ENCODE assay signal across 9 cellular contexts in the genomic region with DNA sequence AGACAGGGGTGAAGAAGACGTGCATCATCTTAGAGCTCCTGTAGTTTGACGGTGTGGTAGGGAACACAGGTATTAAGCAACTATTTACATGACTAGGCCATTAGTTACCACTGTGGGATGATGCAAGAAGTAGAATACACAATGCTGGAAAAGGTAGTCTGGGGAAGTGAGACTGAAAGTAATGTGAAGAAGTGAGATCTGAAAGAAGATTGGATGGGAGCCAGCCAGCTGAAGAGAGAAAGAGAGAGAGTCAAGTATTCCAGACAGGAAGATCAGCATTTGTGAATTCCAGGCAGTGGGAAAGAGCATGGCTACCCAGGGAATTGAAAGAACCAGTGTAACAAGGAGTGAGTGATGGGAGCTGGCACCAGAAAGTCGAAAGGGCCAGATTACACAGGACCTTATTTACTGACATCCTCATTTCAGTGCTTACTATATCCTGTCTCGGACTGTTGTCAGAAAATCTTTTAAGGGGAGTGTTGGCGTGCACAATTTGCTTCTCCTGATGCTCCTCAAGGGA. TPM values are rescaled to one million over a fixed set of nuclear protein-coding genes. Genes with fewer than 3 reads are reported as not detected.
DNase-seq lines count a peak whose midpoint lies in the region; ATAC-seq and TF ChIP-seq lines count a peak whose summit lies in the region.
"Had no signal": no experiment of that assay in that cellular context is flagged by ENCODE, and none has a peak within 500 bp of the region (broad histone marks: within the 10 kb centered on the region; RNA-seq: fewer than 3 reads in every experiment).

No MANE protein-coding gene starts in this region.

- H3K36me3 ChIP-seq in stomach = no peaks in the 10 kb centered on the region
- H3K36me3 ChIP-seq in effector memory CD4-positive, alpha-beta T cell (ENCODE audit: control insufficient read depth, insufficient read depth, low read length) = no peaks in the 10 kb centered on the region

- no peak for TF ChIP-seq POLR2A in stomach (IDR thresholded peaks at IDR 0.05)

- no peaks in the 10 kb centered on the region for H3K36me3 Mint-ChIP-seq in activated naive CD8-positive, alpha-beta T cell treated with anti-CD3 and anti-CD28 coated beads for 36 hours

- 20 to 41% (median 29%) methylated on average over 5 of the region's 5 CpGs for WGBS in stomach, 5 donors

- TF ChIP-seq CTCF in stomach (IDR thresholded peaks at IDR 0.05) = no peak

- H3K9me3 ChIP-seq in stomach = no peaks in the 10 kb centered on the region
- no peaks in the 10 kb centered on the region for H3K9me3 ChIP-seq in effector memory CD4-positive, alpha-beta T cell (ENCODE audit: control insufficient read depth, low read length)

- ATAC-seq in GM18520 (IDR thresholded peaks at IDR 0.05; ENCODE audit: unreplicated experiment) = peak; percentile 27
- peak; percentile 57 for ATAC-seq in HG02852 (IDR thresholded peaks at IDR 0.05; ENCODE audit: unreplicated experiment)

- H3K9me3 Mint-ChIP-seq in activated naive CD8-positive, alpha-beta T cell treated with anti-CD3 and anti-CD28 coated beads for 36 hours = peaks cover 1% of the 10 kb centered on the region

- no peak for TF ChIP-seq EP300 in stomach (IDR thresholded peaks at IDR 0.05)

- H3K4me3 Mint-ChIP-seq in activated naive CD8-positive, alpha-beta T cell treated with anti-CD3 and anti-CD28 coated beads for 36 hours = no peak overlapping the region

- intact Hi-C loops in stomach (cut with DNase I; ENCODE audit: low total_unique reads) = loop anchor here (5.0 kb wide), 2 partner anchors 37 to 57 kb away; no protein-coding TSS in a partner anchor

- DNase-seq in NOMO-1 treated with DMSO at 0.1 percent for 48 hours (lab: John Stamatoyannopoulos, UW; ENCODE audit: unreplicated experiment) (peak; percentile 98), fibroblast of peridontal ligament (ENCODE audit: extremely low read depth) (peak; percentile 62), stomach (no peak), GM19240 (ENCODE audit: insufficient read length, low spot score) (no peak)
- no peak for DNase-seq in effector memory CD4-positive, alpha-beta T cell
- no peak for DNase-seq in activated naive CD8-positive, alpha-beta T cell treated with anti-CD3 and anti-CD28 coated beads for 36 hours
- DNase-seq: left cardiac atrium had no signal

- H3K4me1 Mint-ChIP-seq in activated naive CD8-positive, alpha-beta T cell treated with anti-CD3 and anti-CD28 coated beads for 36 hours = peaks cover 25% of the 10 kb centered on the region

- H3K27me3 ChIP-seq in stomach = no peaks in the 10 kb centered on the region
- H3K27me3 ChIP-seq in effector memory CD4-positive, alpha-beta T cell (replicated peaks; ENCODE audit: control insufficient read depth, insufficient read depth, low read length, poor library complexity, severe bottlenecking) = no peaks in the 10 kb centered on the region

- H3K27ac Mint-ChIP-seq in activated naive CD8-positive, alpha-beta T cell treated with anti-CD3 and anti-CD28 coated beads for 36 hours = no peak overlapping the region

- H3K4me1 ChIP-seq in stomach = peaks cover 18 to 60% (median 38%) of the 10 kb centered on the region in 4 donors
- H3K4me1 ChIP-seq in effector memory CD4-positive, alpha-beta T cell (ENCODE audit: control insufficient read depth, insufficient read depth, low read length, poor library complexity, severe bottlenecking) = peaks cover 10% of the 10 kb centered on the region

- H3K27me3 Mint-ChIP-seq in activated naive CD8-positive, alpha-beta T cell treated with anti-CD3 and anti-CD28 coated beads for 36 hours = no peaks in the 10 kb centered on the region

- H3K4me3 ChIP-seq in stomach = no peak overlapping the region
- H3K4me3 ChIP-seq in effector memory CD4-positive, alpha-beta T cell (ENCODE audit: insufficient read depth, low read depth, low read length, poor library complexity, severe bottlenecking) = no peak overlapping the region

- peak overlapping the region in 4 of 5 donors; percentile 45 to 85 (median 57) for H3K27ac ChIP-seq in stomach
- H3K27ac ChIP-seq in effector memory CD4-positive, alpha-beta T cell (ENCODE audit: insufficient read depth, low read length, poor library complexity, severe bottlenecking) = no peak overlapping the region

RNA-seq across cellular contexts. Expression of gene CFAP58, which starts 4.0 kb away (rescaled TPM):
- total RNA-seq in stomach = under 1 TPM in 2 of 5 donors, not detected in 3; 0.18 to 0.58 TPM
- polyA plus RNA-seq in stomach = under 1 TPM; 0.12 to 0.31 (median 0.20) TPM
- total RNA-seq in activated naive CD8-positive, alpha-beta T cell treated with anti-CD3 and anti-CD28 coated beads for 36 hours = under 1 TPM; 0.34 to 0.41 TPM

RNA-seq across cellular contexts. Expression of gene ITPRIP, which starts 11.4 kb away (rescaled TPM):
- 10 to 100 TPM in 2 of 5 donors, 1 to 10 TPM in 3; 1.7 to 13.5 (median 9.2) TPM for total RNA-seq in stomach
- 10 to 100 TPM in 1 of 3 donors, 1 to 10 TPM in 2; 2.9 to 12.3 (median 4.6) TPM for polyA plus RNA-seq in stomach
- 10 to 100 TPM; 18.8 to 19.4 TPM for total RNA-seq in activated naive CD8-positive, alpha-beta T cell treated with anti-CD3 and anti-CD28 coated beads for 36 hours

Comparison
In these comparisons a context has a peak if more than half of its experiments do, and no peak if none do; other contexts are left out.
1. DNase-seq: peak in NOMO-1 treated with DMSO at 0.1 percent for 48 hours (single experiment) and fibroblast of peridontal ligament (single experiment); none in stomach (single experiment), GM19240 (single experiment), effector memory CD4-positive, alpha-beta T cell (0 of 3) and activated naive CD8-positive, alpha-beta T cell treated with anti-CD3 and anti-CD28 coated beads for 36 hours (single experiment).